In genomic region chr15:66698318-66698961, GRCh38 we compare ENCODE assay signal across 9 cellular contexts. TPM values are rescaled to one million over a fixed set of nuclear protein-coding genes. Genes with fewer than 3 reads are reported as not detected.
DNase-seq lines count a peak whose midpoint lies in the region; ATAC-seq, FAIRE-seq and TF ChIP-seq lines count a peak whose summit lies in the region.
"Had no signal": no experiment of that assay in that cellular context is flagged by ENCODE, and none has a peak within 500 bp of the region (broad histone marks: within the 10 kb centered on the region; RNA-seq: fewer than 3 reads in every experiment).

No MANE protein-coding gene starts in this region.

- H3K27ac ChIP-seq in GM12878 (ENCODE audit: control insufficient read depth, insufficient read depth): no peak overlapping the region

- H3K4me3 ChIP-seq in GM12878: no peak overlapping the region

- TF ChIP-seq EP300 in GM12878 (IDR thresholded peaks at IDR 0.05; ENCODE audit: borderline replicate concordance in 1 of 2, control insufficient read depth in 1 of 2, low read depth in 2 of 2, low read length in 2 of 2): no peak

- intact Hi-C loops in GM12878 (cut with micrococcal nuclease; ENCODE audit: unreplicated experiment): loop anchor here (10.0 kb wide), 1 partner anchor 156 kb away; no protein-coding TSS in a partner anchor

- no peaks in the 10 kb centered on the region for H3K9me3 Mint-ChIP-seq in type B pancreatic cell
- no peaks in the 10 kb centered on the region for H3K9me3 Mint-ChIP-seq in stimulated activated naive B cell treated with anti-CD40 and anti-IgM and Interleukin-4, amounts not matched to agents 10 μg/mL and 1 μg/mL and 100 μg/mL, for 72 hours

- H3K36me3 ChIP-seq in GM12878 (ENCODE audit: control insufficient read depth in 2 of 2, insufficient read depth in 2 of 2, low read length in 1 of 2): no peaks in the 10 kb centered on the region

- H3K4me2 ChIP-seq in GM12878 (ENCODE audit: control insufficient read depth, insufficient read depth): no peak overlapping the region

- peaks cover 4% of the 10 kb centered on the region for H3K36me3 Mint-ChIP-seq in type B pancreatic cell
- H3K36me3 Mint-ChIP-seq in stimulated activated naive B cell treated with anti-CD40 and anti-IgM and Interleukin-4, amounts not matched to agents 10 μg/mL and 1 μg/mL and 100 μg/mL, for 72 hours: peaks cover 0 to 1% of the 10 kb centered on the region in 2 donors

- DNase-seq in A172 (ENCODE audit: low spot score) (peak; percentile 71), GM03348 (ENCODE audit: low spot score) (peak; percentile 92), NCI-H226 (peak; percentile 74), GM12878 (ENCODE audit: low read depth, low spot score) (no peak), iris pigment epithelial cell (ENCODE audit: low read depth) (peak; percentile 54), type B pancreatic cell (ENCODE audit: extremely low spot score, unreplicated experiment) (no peak), mesenteric fat pad (ENCODE audit: low spot score) (no peak)
- no peak for DNase-seq in stimulated activated naive B cell treated with anti-CD40 and anti-IgM and Interleukin-4, amounts not matched to agents 10 μg/mL and 1 μg/mL and 100 μg/mL, for 72 hours

- SMC1A ChIA-PET in GM12878 (lab: Charles Lee; ENCODE audit: uncharacterized antibody, unreplicated experiment): no interaction called here

- no peak overlapping the region for H2AFZ ChIP-seq in GM12878 (ENCODE audit: control insufficient read depth, low read depth, low read length)

- TF ChIP-seq CTCF in GM12878 (IDR thresholded peaks at IDR 0.05 in 2 of 3, conservative IDR thresholded peaks at IDR 0.05 in 1 of 3; ENCODE audit: control insufficient read depth in 2 of 3, extremely low read depth in 1 of 3, insufficient read depth in 1 of 3, low read depth in 3 of 3, low read length in 3 of 3) (peak; percentile 45 to 77 (median 51)), type B pancreatic cell (conservative IDR thresholded peaks at IDR 0.05) (peak; percentile 82)

- H3K4me1 ChIP-seq in GM12878 (ENCODE audit: control insufficient read depth, insufficient read depth, low read length): peaks cover 15% of the 10 kb centered on the region

- FAIRE-seq in GM12878 (lab: Jason Lieb, UNC): no peak
- FAIRE-seq: endometrium had no signal

- H4K20me1 ChIP-seq in GM12878 (ENCODE audit: control insufficient read depth, insufficient read depth): no peaks in the 10 kb centered on the region

- CTCF ChIA-PET in GM12878 (lab: Yijun Ruan, JAX): interaction anchor here (2.0 kb wide), 1 partner anchor 80 kb away, joined by 7 read pairs; no protein-coding TSS in a partner anchor

- no peaks in the 10 kb centered on the region for H3K9me3 ChIP-seq in GM12878 (replicated peaks; ENCODE audit: control insufficient read depth, insufficient read depth, low read length)

- no peaks in the 10 kb centered on the region for H3K27me3 Mint-ChIP-seq in type B pancreatic cell
- H3K27me3 Mint-ChIP-seq in stimulated activated naive B cell treated with anti-CD40 and anti-IgM and Interleukin-4, amounts not matched to agents 10 μg/mL and 1 μg/mL and 100 μg/mL, for 72 hours: peaks cover 8 to 13% of the 10 kb centered on the region in 2 donors

- peak overlapping the region; percentile 31 for H3K4me3 Mint-ChIP-seq in type B pancreatic cell
- H3K4me3 Mint-ChIP-seq in stimulated activated naive B cell treated with anti-CD40 and anti-IgM and Interleukin-4, amounts not matched to agents 10 μg/mL and 1 μg/mL and 100 μg/mL, for 72 hours: no peak overlapping the region

- no peak for TF ChIP-seq POLR2A in GM12878 (IDR thresholded peaks at IDR 0.05; ENCODE audit: low read depth, low read length)

- H3K27ac Mint-ChIP-seq in type B pancreatic cell: no peak overlapping the region
- H3K27ac Mint-ChIP-seq in stimulated activated naive B cell treated with anti-CD40 and anti-IgM and Interleukin-4, amounts not matched to agents 10 μg/mL and 1 μg/mL and 100 μg/mL, for 72 hours: no peak overlapping the region

- peak; percentile 49 for ATAC-seq in GM12878
- no peak for ATAC-seq in stimulated activated naive B cell treated with anti-CD40 and anti-IgM and Interleukin-4, amounts not matched to agents 10 μg/mL and 1 μg/mL and 100 μg/mL, for 72 hours (replicated peaks)

- no peak overlapping the region for H3K9ac ChIP-seq in GM12878 (ENCODE audit: control insufficient read depth, insufficient read depth, low read length)

- peaks cover 26% of the 10 kb centered on the region for H3K4me1 Mint-ChIP-seq in type B pancreatic cell (ENCODE audit: unreplicated experiment)
- H3K4me1 Mint-ChIP-seq in stimulated activated naive B cell treated with anti-CD40 and anti-IgM and Interleukin-4, amounts not matched to agents 10 μg/mL and 1 μg/mL and 100 μg/mL, for 72 hours: peaks cover 16 to 24% of the 10 kb centered on the region in 2 donors

- POLR2A ChIA-PET in GM12878 (lab: Charles Lee): no interaction called here

- RAD21 ChIA-PET in GM12878 (lab: Charles Lee; ENCODE audit: unreplicated experiment): no interaction called here

- peaks cover 5 to 6% of the 10 kb centered on the region in 2 experiments for H3K27me3 ChIP-seq in GM12878 (replicated peaks in 1 of 2; ENCODE audit: control insufficient read depth in 2 of 2, insufficient read depth in 2 of 2, low read length in 1 of 2)

- in situ Hi-C loops in GM12878 (cut with MboI): no loop called here

- 28% methylated on average over 6 of the region's 6 CpGs for WGBS in GM12878 (ENCODE audit: insufficient coverage, insufficient replicate concordance, low lambda C conversion rate, missing lambda C conversion rate)

- H3K79me2 ChIP-seq in GM12878 (ENCODE audit: control insufficient read depth, insufficient read depth, low read length): no peaks in the 10 kb centered on the region

- no peak for TF ChIP-seq RAD21 in GM12878 (IDR thresholded peaks at IDR 0.05; ENCODE audit: insufficient read depth, low read depth, low read length)

- BruUV-seq in GM12878 (replicated peaks; lab: Mats Ljungman, UMichigan): no TSS peak

TF ChIP-seq in GM12878, 131 proteins besides CTCF, POLR2A, EP300 and RAD21:
- no peak for TF ChIP-seq KLF5 (IDR thresholded peaks at IDR 0.05; ENCODE audit: partially characterized antibody)
- no peak for TF ChIP-seq RUNX3 (IDR thresholded peaks at IDR 0.05; ENCODE audit: low read length)
- TF ChIP-seq BMI1 (IDR thresholded peaks at IDR 0.05; ENCODE audit: borderline replicate concordance): no peak
- no peak for TF ChIP-seq SPI1 (IDR thresholded peaks at IDR 0.05; ENCODE audit: borderline replicate concordance, insufficient read depth, low read depth, low read length)
- peak; percentile 31; the same call in 1 of the 2 replicates for TF ChIP-seq SMC3 (IDR thresholded peaks at IDR 0.05; ENCODE audit: borderline replicate concordance, low read length)
- no peak for TF ChIP-seq SREBF1 (IDR thresholded peaks at IDR 0.05; ENCODE audit: low read length)
- TF ChIP-seq ZBTB40 (IDR thresholded peaks at IDR 0.05; ENCODE audit: borderline replicate concordance): no peak

RNA-seq across cellular contexts. Expression of gene SMAD6, which starts 3.6 kb away (rescaled TPM):
- total RNA-seq in A172 (2014; rRNA removed; shearing (Covaris generic)): 20.8 and 37.9 TPM in 2 replicates
- total RNA-seq in GM12878 (2013; cell fraction: nucleolus; rRNA removed): 0.20 and 0.46 TPM in 2 replicates
- total RNA-seq in GM12878 (2014; rRNA removed): under 0.01 TPM in 2 replicates
- total RNA-seq in GM12878 (2014; rRNA removed; fragmentation: Illumina TruSeq; extraction: Trizol): not detected in 2 replicates
- 0.10 and 0.16 TPM in 2 replicates for total RNA-seq in GM12878 (2021)
- polyA plus RNA-seq in GM12878 (2011; ENCODE audit: low read depth): not detected
- polyA plus RNA-seq in GM12878 (2011; rRNA removed): 0.03 and 0.06 TPM in 2 replicates
- 0.01 and 0.02 TPM in 2 replicates for polyA plus RNA-seq in GM12878 (2011; cell fraction: cytosol; rRNA removed)
- 0.28 and 0.32 TPM in 2 replicates for polyA plus RNA-seq in GM12878 (2011; cell fraction: nucleus; rRNA removed)
- not detected in 2 replicates for polyA plus RNA-seq in GM12878 (2012)
- not detected in 2 replicates for polyA plus RNA-seq in GM12878 (2014; fragmentation: Illumina TruSeq; extraction: Trizol)
- not detected for polyA plus RNA-seq in GM12878 (2014; fragmentation: Nextera tagmentation; extraction: Ambion mirVana)
- polyA plus RNA-seq in GM12878 (2014; rRNA removed): not detected in 2 replicates
- not detected for polyA plus RNA-seq in GM12878 (2016; fragmentation: Nextera tagmentation; extraction: Ambion mirVana)
- polyA minus RNA-seq in GM12878 (2011; rRNA and poly(A)+ RNA removed): 0.05 TPM in 1 of 2 replicates, not detected in the other
- polyA minus RNA-seq in GM12878 (2011; cell fraction: cytosol; rRNA and poly(A)+ RNA removed): 2.4 and 5.1 TPM in 2 replicates
- polyA minus RNA-seq in GM12878 (2011; cell fraction: nucleus; rRNA and poly(A)+ RNA removed): 0.12 and 0.67 TPM in 2 replicates
- total RNA-seq in type B pancreatic cell (ENCODE audit: low replicate concordance): 27.0 and 31.7 TPM in 2 replicates
- total RNA-seq in mesenteric fat pad: 32.2 TPM

Comparison
In these comparisons a context has a peak if more than half of its experiments do, and no peak if none do; other contexts are left out.
1. DNase-seq: peak in A172 (single experiment), GM03348 (single experiment), NCI-H226 (single experiment) and iris pigment epithelial cell (single experiment); none in GM12878 (single experiment), type B pancreatic cell (single experiment), stimulated activated naive B cell treated with anti-CD40 and anti-IgM and Interleukin-4, amounts not matched to agents 10 μg/mL and 1 μg/mL and 100 μg/mL, for 72 hours (single experiment) and mesenteric fat pad (single experiment).
2. RNA of gene SMAD6, which starts 3.6 kb away (total RNA-seq): 20.8 to 37.9 TPM in A172, 32.2 TPM in mesenteric fat pad (single experiment) and 27.0 to 31.7 TPM in type B pancreatic cell; under 0.01 to 0.46 TPM in GM12878; every median in the first group is over 10 times any median in the second.